ENCODE assay signal across 12 cellular contexts in the genomic region with DNA sequence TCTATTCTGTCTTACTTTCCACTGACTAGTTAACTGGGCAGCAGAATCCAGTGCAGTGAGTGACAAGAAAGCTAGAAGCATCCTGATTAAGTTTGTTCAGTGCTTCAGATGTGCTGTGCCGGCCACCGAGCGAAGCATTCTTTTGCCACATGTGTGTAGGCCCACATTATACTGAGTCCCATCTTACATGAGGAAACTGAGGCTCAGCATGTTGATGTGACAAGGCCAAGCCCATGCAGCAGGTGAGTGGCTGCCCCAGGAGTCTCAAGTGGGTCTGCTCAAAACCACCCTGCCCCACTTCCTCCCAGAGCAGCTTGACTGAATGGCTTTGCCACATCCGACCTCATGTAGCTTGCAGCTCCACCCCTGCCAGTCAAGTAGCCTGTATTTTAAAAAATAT. TPM values are rescaled to one million over a fixed set of nuclear protein-coding genes. Genes with fewer than 3 reads are reported as not detected.
A peak's percentile ranks its signal among the peaks of the same experiment; 100 is the strongest.
DNase-seq lines count a peak whose midpoint lies in the region; ATAC-seq lines count a peak whose summit lies in the region.
"Had no signal": no experiment of that assay in that cellular context is flagged by ENCODE, and none has a peak within 500 bp of the region (broad histone marks: within the 10 kb centered on the region; RNA-seq: fewer than 3 reads in every experiment).

No MANE protein-coding gene starts in this region.

- no peaks in the 10 kb centered on the region for H3K27me3 ChIP-seq in MG63

- DNase-seq in stimulated activated CD4-positive, alpha-beta T cell treated with anti-CD3 and anti-CD28 coated beads, TNF-alpha, amount 100 ng/mL, for 4 hours (ENCODE audit: low read depth in 3 of 3): peak in 2 of 3 experiments; percentile 36 to 38
- no peak for DNase-seq in stimulated activated CD4-positive, alpha-beta T cell treated with anti-CD3 and anti-CD28 coated beads, Interleukin-12 subunit alpha, Interleukin-12 subunit beta, amount 100 ng/mL, for 4 hours
- DNase-seq in activated CD4-positive, alpha-beta memory T cell treated with anti-CD3 and anti-CD28 coated beads for 36 hours: peak; percentile 61
- peak; percentile 60 to 67 (median 63) for DNase-seq in effector memory CD8-positive, alpha-beta T cell
- DNase-seq in EL (no peak), cerebellar cortex (ENCODE audit: low spot score) (no peak), MG63 (no peak), SK-N-DZ (ENCODE audit: low spot score) (no peak)
- DNase-seq: GDM1, HFFc6, NCI-H446 had no signal

- H3K9me3 ChIP-seq in MG63: no peaks in the 10 kb centered on the region

- H3K36me3 Mint-ChIP-seq in activated CD4-positive, alpha-beta memory T cell treated with anti-CD3 and anti-CD28 coated beads for 36 hours: peaks cover 49% of the 10 kb centered on the region
- H3K36me3 Mint-ChIP-seq in effector memory CD8-positive, alpha-beta T cell (ENCODE audit: insufficient read depth): peaks cover 79% of the 10 kb centered on the region

- no peak overlapping the region for H3K4me3 Mint-ChIP-seq in activated CD4-positive, alpha-beta memory T cell treated with anti-CD3 and anti-CD28 coated beads for 36 hours
- H3K4me3 Mint-ChIP-seq in effector memory CD8-positive, alpha-beta T cell: peak overlapping the region; percentile 59 to 65
- H3K4me3 Mint-ChIP-seq: HFFc6 had no signal

- POLR2A ChIA-PET in activated CD4-positive, alpha-beta memory T cell treated with anti-CD3 and anti-CD28 coated beads for 36 hours (lab: Charles Lee): interaction anchor here (0.7 to 1.2 kb wide), 4 partner anchors 11 to 70 kb away, joined by 3 to 4 read pairs (median 3); no protein-coding TSS in a partner anchor

- peaks cover 83% of the 10 kb centered on the region for H3K4me1 Mint-ChIP-seq in activated CD4-positive, alpha-beta memory T cell treated with anti-CD3 and anti-CD28 coated beads for 36 hours (ENCODE audit: low read depth)
- peaks cover 59 to 72% of the 10 kb centered on the region in 2 donors for H3K4me1 Mint-ChIP-seq in effector memory CD8-positive, alpha-beta T cell (ENCODE audit: low read depth in 2 of 2)

- H3K27ac Mint-ChIP-seq in activated CD4-positive, alpha-beta memory T cell treated with anti-CD3 and anti-CD28 coated beads for 36 hours: peak overlapping the region; percentile 84
- H3K27ac Mint-ChIP-seq in effector memory CD8-positive, alpha-beta T cell: peak overlapping the region; percentile 94 to 99
- H3K27ac Mint-ChIP-seq: HFFc6 had no signal

- H3K9me3 Mint-ChIP-seq in activated CD4-positive, alpha-beta memory T cell treated with anti-CD3 and anti-CD28 coated beads for 36 hours: no peaks in the 10 kb centered on the region
- no peaks in the 10 kb centered on the region for H3K9me3 Mint-ChIP-seq in effector memory CD8-positive, alpha-beta T cell
- H3K9me3 Mint-ChIP-seq: HFFc6 had no signal

- H3K27me3 Mint-ChIP-seq in activated CD4-positive, alpha-beta memory T cell treated with anti-CD3 and anti-CD28 coated beads for 36 hours: no peaks in the 10 kb centered on the region
- no peaks in the 10 kb centered on the region for H3K27me3 Mint-ChIP-seq in effector memory CD8-positive, alpha-beta T cell

- intact Hi-C loops in activated CD4-positive, alpha-beta memory T cell treated with anti-CD3 and anti-CD28 coated beads for 36 hours (cut with micrococcal nuclease): no loop called here

- peak; percentile 93 for ATAC-seq in effector memory CD8-positive, alpha-beta T cell (replicated peaks)

- H3K36me3 ChIP-seq in MG63: no peaks in the 10 kb centered on the region

- CTCF ChIA-PET in activated CD4-positive, alpha-beta memory T cell treated with anti-CD3 and anti-CD28 coated beads for 36 hours (lab: Charles Lee): interaction anchor here (1.3 to 1.6 kb wide), 5 partner anchors 9 to 78 kb away, joined by 3 to 7 read pairs (median 4); no protein-coding TSS in a partner anchor

- H3K4me3 ChIP-seq in MG63: no peak overlapping the region

RNA-seq across cellular contexts. Expression of gene RHOH, which starts 50.5 kb away (rescaled TPM):
- total RNA-seq in activated CD4-positive, alpha-beta memory T cell treated with anti-CD3 and anti-CD28 coated beads for 36 hours: 10 to 100 TPM; 97.5 to 98.6 TPM
- not detected in 2 replicates for total RNA-seq in MG63 (2014; rRNA removed; shearing (Covaris generic); ENCODE audit: low replicate concordance)
- polyA plus RNA-seq in SK-N-DZ (2014; cell fraction: cytosol; rRNA removed): not detected in 2 replicates
- polyA plus RNA-seq in SK-N-DZ (2014; cell fraction: nucleus; rRNA removed): not detected in 2 replicates
- total RNA-seq: HFFc6, SK-MEL-5 had no signal

Comparison
In these comparisons a context has a peak if more than half of its experiments do, and no peak if none do; other contexts are left out.
1. DNase-seq: peak in stimulated activated CD4-positive, alpha-beta T cell treated with anti-CD3 and anti-CD28 coated beads, TNF-alpha, amount 100 ng/mL, for 4 hours (2 of 3), activated CD4-positive, alpha-beta memory T cell treated with anti-CD3 and anti-CD28 coated beads for 36 hours (single experiment) and effector memory CD8-positive, alpha-beta T cell (3 of 3); none in stimulated activated CD4-positive, alpha-beta T cell treated with anti-CD3 and anti-CD28 coated beads, Interleukin-12 subunit alpha, Interleukin-12 subunit beta, amount 100 ng/mL, for 4 hours (single experiment), EL (single experiment), cerebellar cortex (single experiment), MG63 (single experiment) and SK-N-DZ (single experiment).
2. RNA of gene RHOH, which starts 50.5 kb away (total RNA-seq): 97.5 to 98.6 TPM in activated CD4-positive, alpha-beta memory T cell treated with anti-CD3 and anti-CD28 coated beads for 36 hours; not detected in MG63; every median in the first group is over 10 times any median in the second.